Comparison of ENCODE assay signal across 12 cellular contexts in genomic region chr7:116341222-116341907, GRCh38.
DNase-seq lines count a peak whose midpoint lies in the region; ATAC-seq and TF ChIP-seq lines count a peak whose summit lies in the region.
"Had no signal": no experiment of that assay in that cellular context is flagged by ENCODE, and none has a peak within 500 bp of the region (broad histone marks: within the 10 kb centered on the region; RNA-seq: fewer than 3 reads in every experiment).

No MANE protein-coding gene starts in this region.

- H3K27ac Mint-ChIP-seq in HFFc6: peak overlapping the region; percentile 15; the same call in 1 of the 2 replicates
- H3K27ac Mint-ChIP-seq: natural killer cell treated with Interleukin-12 subunit alpha and Interleukin-12 subunit beta and Interleukin-15 and Interleukin-18, amount 100 ng/mL, for 72 hours had no signal

- H3K27me3 ChIP-seq in DOHH2 (ENCODE audit: control insufficient read depth, low read length) (no peaks in the 10 kb centered on the region), left lung (no peaks in the 10 kb centered on the region)
- H3K27me3 ChIP-seq: tibial nerve had no signal

- peak; percentile 55 for ATAC-seq in left lung
- ATAC-seq in GM19328 (IDR thresholded peaks at IDR 0.05; ENCODE audit: unreplicated experiment): no peak

- intact Hi-C loops in left lung (cut with DNase I): no loop called here

- H3K4me1 Mint-ChIP-seq in HFFc6 (ENCODE audit: low read depth): peaks cover 43% of the 10 kb centered on the region

- H4K20me1 ChIP-seq in DOHH2 (ENCODE audit: control insufficient read depth, insufficient read depth, low read depth, low read length): no peaks in the 10 kb centered on the region

- H3K27me3 Mint-ChIP-seq in HFFc6 (ENCODE audit: insufficient read depth): no peaks in the 10 kb centered on the region

- TF ChIP-seq CTCF in DOHH2 (IDR thresholded peaks at IDR 0.05; ENCODE audit: low read depth, low read length, poor library complexity, severe bottlenecking) (peak; percentile 18), HFFc6 (IDR thresholded peaks at IDR 0.05) (peak; percentile 61), WI38 (IDR thresholded peaks at IDR 0.05; ENCODE audit: low read depth, low read length) (0 out of 2 replicates have a peak, but pooled peaks have one; percentile 7), left lung (IDR thresholded peaks at IDR 0.05) (no peak)

- H3K4me2 ChIP-seq in DOHH2 (ENCODE audit: low read length): no peak overlapping the region

- 0 out of 2 replicates have a peak, but pooled peaks cover 2% of the 10 kb centered on the region for H3K9me3 Mint-ChIP-seq in HFFc6
- H3K9me3 Mint-ChIP-seq: natural killer cell treated with Interleukin-12 subunit alpha and Interleukin-12 subunit beta and Interleukin-15 and Interleukin-18, amount 100 ng/mL, for 72 hours had no signal

- no peaks in the 10 kb centered on the region for H3K36me3 ChIP-seq in DOHH2 (ENCODE audit: control insufficient read depth, low read length)
- no peaks in the 10 kb centered on the region for H3K36me3 ChIP-seq in left lung
- H3K36me3 ChIP-seq: tibial nerve had no signal

- H3K4me1 ChIP-seq in DOHH2 (ENCODE audit: control insufficient read depth, low read length): no peaks in the 10 kb centered on the region
- H3K4me1 ChIP-seq in left lung: peaks cover 0 to 14% of the 10 kb centered on the region in 2 donors

- H3K9me2 ChIP-seq in DOHH2 (replicated peaks; ENCODE audit: control insufficient read depth, low read length): no peaks in the 10 kb centered on the region

- H3K4me3 Mint-ChIP-seq in HFFc6: no peak overlapping the region

- no peaks in the 10 kb centered on the region for H3K9me3 ChIP-seq in DOHH2 (ENCODE audit: control insufficient read depth, insufficient read depth, low read length)
- no peaks in the 10 kb centered on the region for H3K9me3 ChIP-seq in left lung

- no peaks in the 10 kb centered on the region for H3F3A ChIP-seq in DOHH2 (ENCODE audit: control insufficient read depth, insufficient read depth)

- H3K36me3 Mint-ChIP-seq in HFFc6 (ENCODE audit: low read depth): peaks cover 8% of the 10 kb centered on the region
- H3K36me3 Mint-ChIP-seq: natural killer cell treated with Interleukin-12 subunit alpha and Interleukin-12 subunit beta and Interleukin-15 and Interleukin-18, amount 100 ng/mL, for 72 hours had no signal

- H3K4me3 ChIP-seq in DOHH2 (ENCODE audit: low read length): no peak overlapping the region
- H3K4me3 ChIP-seq in WI38 (ENCODE audit: low read depth, low read length): no peak overlapping the region
- H3K4me3 ChIP-seq in left lung: no peak overlapping the region
- H3K4me3 ChIP-seq: tibial nerve had no signal

- no peaks in the 10 kb centered on the region for H3K79me2 ChIP-seq in DOHH2 (ENCODE audit: control insufficient read depth, low read length)

- no peak for DNase-seq in HFFc6
- no peak for DNase-seq in left lung
- DNase-seq in caudate nucleus (lab: John Stamatoyannopoulos, UW): no peak
- DNase-seq in RKO (ENCODE audit: low spot score): no peak
- no peak for DNase-seq in activated effector memory CD4-positive, alpha-beta T cell treated with Interleukin-2 at 50 U/mL for 16 hours
- DNase-seq: Calu3; stimulated activated CD4-positive, alpha-beta T cell treated with anti-CD3 and anti-CD28 coated beads, Interleukin-2, amount 100 ng/mL, for 48 hours had no signal

- H3K27ac ChIP-seq in DOHH2 (ENCODE audit: low read depth, low read length): no peak overlapping the region
- no peak overlapping the region for H3K27ac ChIP-seq in left lung
- H3K27ac ChIP-seq in caudate nucleus (ENCODE audit: low read depth, low read length): no peak overlapping the region

Comparison
In these comparisons a context has a peak if more than half of its experiments do, and no peak if none do; other contexts are left out.
1. CTCF ChIP-seq: peak in DOHH2 (single experiment), HFFc6 (single experiment) and WI38 (single experiment); none in left lung (0 of 2).